In genomic region chr6:154488276-154488627, GRCh38 we compare ENCODE assay signal across 21 cellular contexts. TPM values are rescaled to one million over a fixed set of nuclear protein-coding genes. Genes with fewer than 3 reads are reported as not detected.
A peak's percentile ranks its signal among the peaks of the same experiment; 100 is the strongest.
DNase-seq lines count a peak whose midpoint lies in the region; TF ChIP-seq lines count a peak whose summit lies in the region.
"Had no signal": no experiment of that assay in that cellular context is flagged by ENCODE, and none has a peak within 500 bp of the region (broad histone marks: within the 10 kb centered on the region; RNA-seq: fewer than 3 reads in every experiment).

No MANE protein-coding gene starts in this region.

- DNase-seq in AG10803 (ENCODE audit: low read depth), result peak; percentile 47
- DNase-seq in SK-N-SH, result no peak
- peak; percentile 55 to 57 for DNase-seq in fibroblast of lung (ENCODE audit: low read depth in 2 of 2)
- no peak for DNase-seq in osteoblast (ENCODE audit: insufficient read length, low spot score, missing footprints)
- DNase-seq in AG08395 (ENCODE audit: low spot score), result no peak
- DNase-seq in WERI-Rb-1, result no peak
- no peak for DNase-seq in DMS153 (lab: John Stamatoyannopoulos, UW)
- no peak for DNase-seq in left ventricle myocardium inferior
- DNase-seq: activated CD8-positive, alpha-beta T cell treated with anti-CD3 and anti-CD28 coated beads, Interleukin-2, amount 10 ng/mL, durations not matched to agents 7 days and 5 days; activated T-cell treated with anti-CD3 and anti-CD28 coated beads, Interleukin-2, amount 50 U/mL, for 1 hour; adrenal gland; central memory CD4-positive, alpha-beta T cell; NCI-H2171 treated with DMSO at 0.1 percent for 48 hours; NCI-H524 treated with DMSO at 0.1 percent for 48 hours; right cardiac atrium; stimulated activated CD4-positive, alpha-beta T cell treated with anti-CD3 and anti-CD28 coated beads, Interleukin-15, amount 100 ng/mL, for 24 hours; stimulated activated CD8-positive, alpha-beta memory T cell treated with anti-CD3 and anti-CD28 coated beads, Interleukin-4, amount 100 ng/mL, for 48 hours had no signal

- intact Hi-C loops in left ventricle myocardium inferior (cut with micrococcal nuclease), result no loop called here

- H2AFZ ChIP-seq in SK-N-SH (ENCODE audit: low read depth), result no peak overlapping the region
- no peak overlapping the region for H2AFZ ChIP-seq in fibroblast of lung (ENCODE audit: low read length)
- no peak overlapping the region for H2AFZ ChIP-seq in osteoblast (ENCODE audit: low read length)

- H3K9me3 ChIP-seq in SK-N-SH (no peaks in the 10 kb centered on the region), fibroblast of lung (ENCODE audit: control insufficient read depth, insufficient read depth, low read depth, low read length) (no peaks in the 10 kb centered on the region), osteoblast (ENCODE audit: low read depth, low read length) (no peaks in the 10 kb centered on the region), WERI-Rb-1 (ENCODE audit: severe bottlenecking) (no peaks in the 10 kb centered on the region), left ventricle myocardium inferior (replicated peaks) (no peaks in the 10 kb centered on the region)
- H3K9me3 ChIP-seq: adrenal gland; BLaER1 treated with 17β-estradiol and CSF1 and Interleukin-3, amounts not matched to agents 10 nM and 100 nM; Caco-2 had no signal

- TF ChIP-seq EP300 in SK-N-SH (IDR thresholded peaks at IDR 0.05; ENCODE audit: borderline replicate concordance in 1 of 2, low read depth in 1 of 2, low read length in 1 of 2), result no peak

- peaks cover 14% of the 10 kb centered on the region for H3F3A ChIP-seq in SK-N-SH (replicated peaks; ENCODE audit: insufficient read depth)

- WGBS in SK-N-SH (ENCODE audit: low lambda C conversion rate), result 32% methylated on average over 1 of the region's 1 CpG

- POLR2A ChIA-PET in SK-N-SH (lab: Yijun Ruan, JAX), result no interaction called here

- no peak for TF ChIP-seq RAD21 in SK-N-SH (IDR thresholded peaks at IDR 0.05; ENCODE audit: low read length)

- no peaks in the 10 kb centered on the region for H3K36me3 ChIP-seq in SK-N-SH (replicated peaks in 1 of 2; ENCODE audit: control insufficient read depth in 1 of 2, insufficient read depth in 2 of 2, low read length in 1 of 2)
- H3K36me3 ChIP-seq in fibroblast of lung (ENCODE audit: control insufficient read depth, insufficient read depth, low read length), result no peaks in the 10 kb centered on the region
- H3K36me3 ChIP-seq in osteoblast (ENCODE audit: insufficient read depth, low read length), result no peaks in the 10 kb centered on the region
- no peaks in the 10 kb centered on the region for H3K36me3 ChIP-seq in WERI-Rb-1
- no peaks in the 10 kb centered on the region for H3K36me3 ChIP-seq in left ventricle myocardium inferior
- H3K36me3 ChIP-seq: adrenal gland; BLaER1 treated with 17β-estradiol and CSF1 and Interleukin-3, amounts not matched to agents 10 nM and 100 nM had no signal

- H3K79me2 ChIP-seq in SK-N-SH (ENCODE audit: insufficient read depth) (no peaks in the 10 kb centered on the region), fibroblast of lung (ENCODE audit: control insufficient read depth, insufficient read depth, low read length) (peaks cover 24% of the 10 kb centered on the region), osteoblast (ENCODE audit: insufficient read depth, low read length) (peaks cover 17% of the 10 kb centered on the region)

- no peaks in the 10 kb centered on the region for H3K27me3 ChIP-seq in SK-N-SH (ENCODE audit: insufficient read depth)
- H3K27me3 ChIP-seq in fibroblast of lung (ENCODE audit: control insufficient read depth, insufficient read depth, low read length), result no peaks in the 10 kb centered on the region
- H3K27me3 ChIP-seq in osteoblast (ENCODE audit: insufficient read depth, low read length), result no peaks in the 10 kb centered on the region
- no peaks in the 10 kb centered on the region for H3K27me3 ChIP-seq in WERI-Rb-1 (ENCODE audit: insufficient read depth, low read depth, severe bottlenecking)
- no peaks in the 10 kb centered on the region for H3K27me3 ChIP-seq in left ventricle myocardium inferior (ENCODE audit: low read depth)
- H3K27me3 ChIP-seq: adrenal gland; BLaER1 treated with 17β-estradiol and CSF1 and Interleukin-3, amounts not matched to agents 10 nM and 100 nM had no signal

- TF ChIP-seq CTCF in AG10803 (conservative IDR thresholded peaks at IDR 0.05; ENCODE audit: low read length) (no peak), SK-N-SH (IDR thresholded peaks at IDR 0.05) (no peak), fibroblast of lung (conservative IDR thresholded peaks at IDR 0.05 in 1 of 2, IDR thresholded peaks at IDR 0.05 in 1 of 2; ENCODE audit: low read depth in 1 of 2, low read length in 2 of 2) (no peak), osteoblast (IDR thresholded peaks at IDR 0.05; ENCODE audit: extremely low read depth, low read depth, low read length) (no peak), WERI-Rb-1 (IDR thresholded peaks at IDR 0.05; ENCODE audit: low read depth, low read length) (no peak), left ventricle myocardium inferior (IDR thresholded peaks at IDR 0.05; ENCODE audit: borderline replicate concordance) (no peak)

- H3K9me2 ChIP-seq in SK-N-SH, result no peaks in the 10 kb centered on the region

- H3K4me3 ChIP-seq in AG10803 (ENCODE audit: low read length) (no peak overlapping the region), SK-N-SH (ENCODE audit: low read depth in 2 of 2, low read length in 1 of 2) (no peak overlapping the region), fibroblast of lung (replicated peaks in 1 of 4; ENCODE audit: control extremely low read depth in 1 of 4, insufficient read depth in 1 of 4, low read depth in 3 of 4, low read length in 4 of 4) (no peak overlapping the region), osteoblast (ENCODE audit: insufficient read depth, low read length) (no peak overlapping the region), WERI-Rb-1 (ENCODE audit: low read depth, low read length) (no peak overlapping the region), left ventricle myocardium inferior (no peak overlapping the region)
- H3K4me3 ChIP-seq: adrenal gland; BLaER1 treated with 17β-estradiol and CSF1 and Interleukin-3, amounts not matched to agents 10 nM and 100 nM; K562 had no signal

- H3K4me2 ChIP-seq in SK-N-SH (peak overlapping the region; percentile 21; the same call in 1 of the 2 replicates), fibroblast of lung (ENCODE audit: extremely low read depth, insufficient read depth, low read length) (no peak overlapping the region), osteoblast (ENCODE audit: insufficient read depth, low read length) (peak overlapping the region; percentile 53)

- peak overlapping the region; percentile 60 to 77 for H3K27ac ChIP-seq in SK-N-SH (ENCODE audit: low read depth in 2 of 2, low read length in 1 of 2)
- peak overlapping the region; percentile 30 for H3K27ac ChIP-seq in fibroblast of lung (ENCODE audit: insufficient read depth, low read length)
- H3K27ac ChIP-seq in osteoblast (ENCODE audit: low read depth, low read length), result peak overlapping the region; percentile 85
- no peak overlapping the region for H3K27ac ChIP-seq in WERI-Rb-1
- H3K27ac ChIP-seq in left ventricle myocardium inferior (replicated peaks), result no peak overlapping the region
- H3K27ac ChIP-seq: adrenal gland; BLaER1 treated with 17β-estradiol and CSF1 and Interleukin-3, amounts not matched to agents 10 nM and 100 nM; epithelial cell of prostate had no signal

- CTCF ChIA-PET in SK-N-SH (lab: Yijun Ruan, JAX), result interaction anchor here (1.0 kb wide), 1 partner anchor 16 kb away, joined by 3 read pairs; no protein-coding TSS in a partner anchor

- H4K20me1 ChIP-seq in SK-N-SH (ENCODE audit: insufficient read depth) (no peaks in the 10 kb centered on the region), fibroblast of lung (ENCODE audit: control insufficient read depth, extremely low read depth, insufficient read depth, low read length) (no peaks in the 10 kb centered on the region), osteoblast (ENCODE audit: insufficient read depth, low read length) (no peaks in the 10 kb centered on the region)

- H3K4me1 ChIP-seq in SK-N-SH (ENCODE audit: control insufficient read depth in 1 of 2, insufficient read depth in 2 of 2, low read depth in 1 of 2, low read length in 1 of 2), result peaks cover 22 to 23% of the 10 kb centered on the region in 2 experiments; a peak in 3 of 4 replicates
- peaks cover 6% of the 10 kb centered on the region for H3K4me1 ChIP-seq in fibroblast of lung (ENCODE audit: control insufficient read depth, extremely low read depth, insufficient read depth, low read length)
- H3K4me1 ChIP-seq in osteoblast (ENCODE audit: insufficient read depth, low read length), result peaks cover 39% of the 10 kb centered on the region
- H3K4me1 ChIP-seq in left ventricle myocardium inferior, result peaks cover 66% of the 10 kb centered on the region

- H3K9ac ChIP-seq in SK-N-SH (peak overlapping the region; percentile 43; the same call in 1 of the 2 replicates), fibroblast of lung (ENCODE audit: insufficient read depth, low read length) (no peak overlapping the region)
- H3K9ac ChIP-seq: BLaER1 treated with 17β-estradiol and CSF1 and Interleukin-3, amounts not matched to agents 10 nM and 100 nM had no signal

TF ChIP-seq in SK-N-SH, 30 proteins besides CTCF, POLR2A, EP300 and RAD21 (continues in another document):
- TF ChIP-seq TCF12 (IDR thresholded peaks at IDR 0.05), result no peak
- TF ChIP-seq NFIC (IDR thresholded peaks at IDR 0.05; ENCODE audit: borderline replicate concordance), result no peak
- no peak for TF ChIP-seq TEAD4 (IDR thresholded peaks at IDR 0.05; ENCODE audit: borderline replicate concordance, insufficient read depth)
- no peak for TF ChIP-seq GATA2 (CRISPR knock-in tag; IDR thresholded peaks at IDR 0.05)
- no peak for TF ChIP-seq FOXJ3 (CRISPR knock-in tag; IDR thresholded peaks at IDR 0.05)
- TF ChIP-seq MEF2A (IDR thresholded peaks at IDR 0.05; ENCODE audit: borderline replicate concordance, low read depth), result no peak
- TF ChIP-seq YY1 (IDR thresholded peaks at IDR 0.05; ENCODE audit: low read depth), result no peak
- no peak for TF ChIP-seq USF1 (IDR thresholded peaks at IDR 0.05; ENCODE audit: borderline replicate concordance, low read depth)
- no peak for TF ChIP-seq NRF1 (IDR thresholded peaks at IDR 0.05; ENCODE audit: low read depth, low read length)

RNA-seq across cellular contexts. Expression of gene CNKSR3, which starts 22.2 kb away (rescaled TPM):
- polyA plus RNA-seq in SK-N-SH (2012; rRNA removed) (1.6 TPM in 2 replicates), fibroblast of lung (5.5 and 9.7 TPM in 2 replicates)
- polyA plus RNA-seq in SK-N-SH (2012; cell fraction: cytosol; rRNA removed), result 2.4 and 2.5 TPM in 2 replicates
- 1.7 and 2.8 TPM in 2 replicates for polyA plus RNA-seq in SK-N-SH (2012; cell fraction: nucleus; rRNA removed)
- total RNA-seq in fibroblast of lung (3.9 and 14.0 TPM in 2 replicates), osteoblast (4.7 and 5.4 TPM in 2 replicates), left ventricle myocardium inferior (20.3 TPM)
- polyA plus RNA-seq in fibroblast of lung (2012), result 10.6 and 17.7 TPM in 2 replicates
- 6.1 and 17.4 TPM in 2 replicates for polyA minus RNA-seq in fibroblast of lung (ENCODE audit: low replicate concordance)
- total RNA-seq: activated CD8-positive, alpha-beta T cell treated with anti-CD3 and anti-CD28 coated beads, Interleukin-2, amount 10 ng/mL, durations not matched to agents 7 days and 5 days had no signal

Comparison
In these comparisons a context has a peak if more than half of its experiments do, and no peak if none do; other contexts are left out.
1. DNase-seq: peak in AG10803 (single experiment) and fibroblast of lung (2 of 2); none in SK-N-SH (single experiment), osteoblast (single experiment), AG08395 (single experiment), WERI-Rb-1 (single experiment), DMS153 (single experiment) and left ventricle myocardium inferior (single experiment).
2. H3K27ac ChIP-seq: peak in SK-N-SH (2 of 2), fibroblast of lung (single experiment) and osteoblast (single experiment); none in WERI-Rb-1 (single experiment) and left ventricle myocardium inferior (single experiment).